In the genomic region with DNA sequence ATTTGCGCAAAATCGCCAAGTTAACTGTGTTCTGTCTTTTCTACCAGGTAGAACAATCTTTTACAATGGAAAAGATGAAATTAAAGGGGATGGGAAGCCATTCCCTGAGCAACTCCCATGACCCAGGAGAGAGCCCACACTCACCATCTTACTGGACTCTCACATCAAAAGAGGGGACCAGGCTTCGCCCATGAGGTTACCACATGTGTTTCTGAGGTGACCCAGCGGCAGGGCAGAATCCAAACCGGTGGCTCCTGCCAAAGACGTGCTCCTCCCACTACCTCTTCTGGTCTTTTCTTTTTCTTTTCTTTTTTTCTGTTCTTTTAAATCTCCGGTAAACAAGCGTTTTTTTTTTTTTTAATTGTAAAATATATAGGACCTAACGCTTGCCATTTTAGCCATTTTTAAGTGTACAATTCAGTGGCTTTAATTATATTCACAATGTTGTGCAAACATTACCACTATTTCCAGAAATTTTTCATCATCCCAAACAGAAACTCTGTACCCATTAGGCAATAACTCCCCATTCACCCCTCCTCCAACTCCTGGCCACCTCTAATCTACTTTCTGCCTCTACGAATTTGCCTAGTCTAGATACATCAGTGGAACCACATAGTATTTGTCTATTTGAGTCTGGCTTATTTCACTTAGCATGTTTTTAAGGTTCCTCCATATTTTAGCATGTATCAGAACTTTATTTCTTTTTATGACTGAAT, we compare ENCODE assay signal across 26 cellular contexts. TPM values are rescaled to one million over a fixed set of nuclear protein-coding genes. Genes with fewer than 3 reads are reported as not detected.
DNase-seq lines count a peak whose midpoint lies in the region; ATAC-seq, FAIRE-seq and TF ChIP-seq lines count a peak whose summit lies in the region.
"Had no signal": no experiment of that assay in that cellular context is flagged by ENCODE, and none has a peak within 500 bp of the region (broad histone marks: within the 10 kb centered on the region; RNA-seq: fewer than 3 reads in every experiment).

No MANE protein-coding gene starts in this region.

- no peaks in the 10 kb centered on the region for H3K36me3 Mint-ChIP-seq in CD4-positive, alpha-beta T cell (ENCODE audit: low read depth)
- H3K36me3 Mint-ChIP-seq: activated CD4-positive, alpha-beta memory T cell treated with anti-CD3 and anti-CD28 coated beads for 36 hours; immature natural killer cell had no signal

- intact Hi-C loops in kidney (cut with DNase I) (no loop called here), gastrocnemius medialis (cut with DNase I; ENCODE audit: low total_unique reads) (no loop called here)
- intact Hi-C loops in CD4-positive, alpha-beta T cell (cut with DNase I, micrococcal nuclease) = no loop called here

- H3K4me3 ChIP-seq in Peyer's patch = no peak overlapping the region
- no peak overlapping the region for H3K4me3 ChIP-seq in kidney (ENCODE audit: low read length in 2 of 2)
- H3K4me3 ChIP-seq in gastrocnemius medialis = no peak overlapping the region
- H3K4me3 ChIP-seq: sigmoid colon had no signal

- DNase-seq in Peyer's patch = no peak
- no peak for DNase-seq in kidney
- no peak for DNase-seq in gastrocnemius medialis
- DNase-seq in cortex of kidney (lab: John Stamatoyannopoulos, UW) = no peak
- DNase-seq in activated CD4-positive, CD25-positive, alpha-beta regulatory T cell treated with anti-CD3 and anti-CD28 coated beads, Interleukin-2, amount 50 U/mL, for 72 hours = no peak
- no peak for DNase-seq in CD4-positive, alpha-beta T cell
- DNase-seq: activated CD4-positive, alpha-beta memory T cell treated with anti-CD3 and anti-CD28 coated beads for 36 hours; activated naive CD4-positive, alpha-beta T cell treated with Interleukin-2 at 50 U/mL for 16 hours; activated T-cell treated with anti-CD3 and anti-CD28 coated beads, Interleukin-2, amount 50 U/mL, for 72 hours; BE2C; brain microvascular endothelial cell; immature natural killer cell; NCI-H1092 treated with DMSO at 0.1 percent for 48 hours; NCI-H187 treated with DMSO at 0.1 percent for 48 hours; NCI-H2171; NCI-H510A treated with DMSO at 0.1 percent for 48 hours; sigmoid colon; stimulated activated CD4-positive, alpha-beta T cell treated with anti-CD3 and anti-CD28 coated beads, Interleukin-4, amount 100 ng/mL, for 24 hours had no signal

- no peak overlapping the region for H3K4me3 Mint-ChIP-seq in CD4-positive, alpha-beta T cell
- H3K4me3 Mint-ChIP-seq: activated CD4-positive, alpha-beta memory T cell treated with anti-CD3 and anti-CD28 coated beads for 36 hours; activated T-cell treated with anti-CD3 and anti-CD28 coated beads, Interleukin-2, amount 50 U/mL, for 72 hours; immature natural killer cell; T-helper 1 cell treated with Interleukin-12 subunit alpha and Interleukin-12 subunit beta and Interleukin-4 antibody, amounts not matched to agents 30 μg/mL and 1 μg/mL, for 36 hours had no signal

- H3K27me3 Mint-ChIP-seq in CD4-positive, alpha-beta T cell = peaks cover 30% of the 10 kb centered on the region

- no peaks in the 10 kb centered on the region for H3K4me1 Mint-ChIP-seq in CD4-positive, alpha-beta T cell (ENCODE audit: low read depth)
- H3K4me1 Mint-ChIP-seq: immature natural killer cell had no signal

- FAIRE-seq in kidney (lab: Jason Lieb, UNC) = no peak
- FAIRE-seq: endothelial cell of umbilical vein, GM12891 had no signal

- no peak for TF ChIP-seq CTCF in 22Rv1 (IDR thresholded peaks at IDR 0.05)
- TF ChIP-seq CTCF in Peyer's patch (IDR thresholded peaks at IDR 0.05) = no peak
- TF ChIP-seq CTCF in kidney (IDR thresholded peaks at IDR 0.05; ENCODE audit: borderline replicate concordance, extremely low read depth, insufficient read depth) = no peak
- TF ChIP-seq CTCF in gastrocnemius medialis (IDR thresholded peaks at IDR 0.05 in 4 of 5, conservative IDR thresholded peaks at IDR 0.05 in 1 of 5) = no peak
- TF ChIP-seq CTCF in CD4-positive, alpha-beta T cell (IDR thresholded peaks at IDR 0.05) = no peak

- H3K4me1 ChIP-seq in Peyer's patch (peaks cover 0 to 37% (median 0%) of the 10 kb centered on the region in 4 donors), kidney (ENCODE audit: control insufficient read depth in 1 of 2, insufficient read depth in 1 of 2, low read depth in 1 of 2, low read length in 2 of 2) (peaks cover 28 to 47% of the 10 kb centered on the region in 2 donors), gastrocnemius medialis (peaks cover 62 to 64% of the 10 kb centered on the region in 2 donors)
- H3K4me1 ChIP-seq: BE2C, sigmoid colon had no signal

- no peak overlapping the region for H3K27ac Mint-ChIP-seq in CD4-positive, alpha-beta T cell
- H3K27ac Mint-ChIP-seq: activated CD4-positive, alpha-beta memory T cell treated with anti-CD3 and anti-CD28 coated beads for 36 hours; activated T-cell treated with anti-CD3 and anti-CD28 coated beads, Interleukin-2, amount 50 U/mL, for 72 hours; immature natural killer cell had no signal

- POLR2A ChIA-PET in CD4-positive, alpha-beta T cell (lab: Charles Lee) = no interaction called here

- H3K27me3 ChIP-seq in Peyer's patch = no peaks in the 10 kb centered on the region
- no peaks in the 10 kb centered on the region for H3K27me3 ChIP-seq in gastrocnemius medialis
- H3K27me3 ChIP-seq in CD4-positive, alpha-beta T cell (ENCODE audit: control insufficient read depth, insufficient read depth, low read length) = peaks cover 6% of the 10 kb centered on the region
- H3K27me3 ChIP-seq: BE2C, brain microvascular endothelial cell, sigmoid colon had no signal

- H3K9ac ChIP-seq in kidney (ENCODE audit: low read length in 2 of 2) = no peak overlapping the region

- H3K36me3 ChIP-seq in Peyer's patch (no peaks in the 10 kb centered on the region), kidney (ENCODE audit: control insufficient read depth in 1 of 2, insufficient read depth in 2 of 2, low read length in 2 of 2) (peaks cover 0 to 2% of the 10 kb centered on the region in 2 donors), gastrocnemius medialis (no peaks in the 10 kb centered on the region)
- H3K36me3 ChIP-seq: BE2C, sigmoid colon had no signal

- H3K9me3 Mint-ChIP-seq in CD4-positive, alpha-beta T cell = no peaks in the 10 kb centered on the region
- H3K9me3 Mint-ChIP-seq: activated CD4-positive, alpha-beta memory T cell treated with anti-CD3 and anti-CD28 coated beads for 36 hours; activated T-cell treated with anti-CD3 and anti-CD28 coated beads, Interleukin-2, amount 50 U/mL, for 72 hours; immature natural killer cell; T-helper 1 cell treated with Interleukin-12 subunit alpha and Interleukin-12 subunit beta and Interleukin-4 antibody, amounts not matched to agents 30 μg/mL and 1 μg/mL, for 36 hours had no signal

- no peak for ATAC-seq in gastrocnemius medialis
- no peak for ATAC-seq in HG03432 (IDR thresholded peaks at IDR 0.05; ENCODE audit: unreplicated experiment)
- ATAC-seq in CD4-positive, alpha-beta T cell (ENCODE audit: poor library complexity) = no peak
- ATAC-seq: Right ventricle myocardium inferior, SK-N-SH treated with all-trans-retinoic acid at 6 μM for 48 hours had no signal

- in situ Hi-C loops in gastrocnemius medialis (cut with MboI; ENCODE audit: low sequenced_read_pairs in 4 of 4) = no loop called here

- H3K9me3 ChIP-seq in Peyer's patch (no peaks in the 10 kb centered on the region), kidney (ENCODE audit: control insufficient read depth in 1 of 2, low read length in 2 of 2) (no peaks in the 10 kb centered on the region), gastrocnemius medialis (no peaks in the 10 kb centered on the region)
- no peaks in the 10 kb centered on the region for H3K9me3 ChIP-seq in CD4-positive, alpha-beta T cell (ENCODE audit: control insufficient read depth, low read length)
- H3K9me3 ChIP-seq: BE2C, sigmoid colon had no signal

- TF ChIP-seq POLR2A in Peyer's patch (IDR thresholded peaks at IDR 0.05) (no peak), gastrocnemius medialis (IDR thresholded peaks at IDR 0.05) (no peak)

- CTCF ChIA-PET in CD4-positive, alpha-beta T cell (lab: Charles Lee) = interaction anchor here (1.7 kb wide), 1 partner anchor 9 kb away, joined by 5 read pairs; no protein-coding TSS in a partner anchor

- H3K27ac ChIP-seq in 22Rv1 (peak overlapping the region; percentile 90), Peyer's patch (peak overlapping the region in 3 of 4 donors; percentile 76 to 89 (median 88)), kidney (ENCODE audit: low read depth in 2 of 2, low read length in 2 of 2) (peak overlapping the region; percentile 90 to 94), gastrocnemius medialis (peak overlapping the region; percentile 79 to 91 (median 84))
- H3K27ac ChIP-seq in CD4-positive, alpha-beta T cell (ENCODE audit: low read depth, low read length) = no peak overlapping the region
- H3K27ac ChIP-seq: brain microvascular endothelial cell had no signal

RNA-seq across cellular contexts. Expression of a gene that starts 19.3 kb away (rescaled TPM):
- total RNA-seq in Peyer's patch = 10 to 100 TPM; 17.3 to 53.6 (median 37.4) TPM
- total RNA-seq in kidney = 40.6 TPM
- 33.7 TPM for polyA plus RNA-seq in kidney (ENCODE audit: insufficient read depth, low read depth, low replicate concordance)
- 100 to 1,000 TPM in 2 of 4 donors, 10 to 100 TPM in 2; 15.6 to 305 (median 82.2) TPM for total RNA-seq in gastrocnemius medialis
- not detected for total RNA-seq in CD4-positive, alpha-beta T cell
- total RNA-seq: endothelial cell of umbilical vein, OCI-LY7 had no signal
- polyA plus RNA-seq: immature natural killer cell had no signal

Comparison
In these comparisons a context has a peak if more than half of its experiments do, and no peak if none do; other contexts are left out.
1. RNA of a gene that starts 19.3 kb away (total RNA-seq): 15.6 to 305 TPM in gastrocnemius medialis, 17.3 to 53.6 TPM in Peyer's patch and 40.6 TPM in kidney (single experiment); not detected in CD4-positive, alpha-beta T cell; every median in the first group is over 10 times any median in the second.